Comparison of ENCODE assay signal across 1 cellular context in the genomic region with DNA sequence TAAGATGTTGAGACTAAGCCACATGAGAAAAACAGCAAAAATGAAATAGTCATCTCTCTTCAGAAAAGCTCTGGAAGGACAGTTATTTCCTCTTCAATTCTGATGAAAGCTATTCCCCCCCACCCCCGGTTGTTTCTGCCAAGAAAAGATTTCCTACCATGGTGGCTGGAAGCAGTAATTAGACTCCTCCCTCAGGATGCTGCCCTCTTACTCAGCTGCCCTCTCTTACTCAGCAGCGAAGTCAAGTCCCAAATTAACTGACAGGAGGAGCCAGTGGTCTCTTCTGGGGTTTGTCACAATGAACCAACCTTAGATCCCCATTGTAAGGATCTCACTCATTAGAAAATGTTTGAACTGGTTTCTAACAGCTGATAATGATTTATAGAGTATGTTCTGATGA.
TF ChIP-seq lines count a peak whose summit lies in the region.

No MANE protein-coding gene starts in this region.

TF ChIP-seq in IMR-90, 13 proteins besides CTCF, POLR2A, EP300 and RAD21:
- no peak for TF ChIP-seq MAZ (IDR thresholded peaks at IDR 0.05; ENCODE audit: borderline replicate concordance, low read depth, low read length)
- no peak for TF ChIP-seq RCOR1 (IDR thresholded peaks at IDR 0.05; ENCODE audit: insufficient replicate concordance, low read length)
- TF ChIP-seq CHD1 (IDR thresholded peaks at IDR 0.05; ENCODE audit: low read depth, low read length): no peak
- no peak for TF ChIP-seq MXI1 (IDR thresholded peaks at IDR 0.05; ENCODE audit: borderline replicate concordance, low read depth, low read length)
- no peak for TF ChIP-seq BHLHE40 (IDR thresholded peaks at IDR 0.05; ENCODE audit: low read depth, low read length)
- TF ChIP-seq NFE2L2 (IDR thresholded peaks at IDR 0.05; ENCODE audit: low read depth, low read length): no peak
- no peak for TF ChIP-seq SMC3 (IDR thresholded peaks at IDR 0.05; ENCODE audit: low read depth, low read length)
- TF ChIP-seq FOS (IDR thresholded peaks at IDR 0.05; ENCODE audit: low read depth, low read length): no peak
- no peak for TF ChIP-seq MAFK (IDR thresholded peaks at IDR 0.05; ENCODE audit: low read depth, low read length)
- no peak for TF ChIP-seq RFX5 (IDR thresholded peaks at IDR 0.05; ENCODE audit: low read depth, low read length)
- TF ChIP-seq ELK1 (IDR thresholded peaks at IDR 0.05; ENCODE audit: borderline replicate concordance, low read depth, low read length): no peak
- TF ChIP-seq, protein P1, sequence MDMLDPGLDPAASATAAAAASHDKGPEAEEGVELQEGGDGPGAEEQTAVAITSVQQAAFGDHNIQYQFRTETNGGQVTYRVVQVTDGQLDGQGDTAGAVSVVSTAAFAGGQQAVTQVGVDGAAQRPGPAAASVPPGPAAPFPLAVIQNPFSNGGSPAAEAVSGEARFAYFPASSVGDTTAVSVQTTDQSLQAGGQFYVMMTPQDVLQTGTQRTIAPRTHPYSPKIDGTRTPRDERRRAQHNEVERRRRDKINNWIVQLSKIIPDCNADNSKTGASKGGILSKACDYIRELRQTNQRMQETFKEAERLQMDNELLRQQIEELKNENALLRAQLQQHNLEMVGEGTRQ (IDR thresholded peaks at IDR 0.05; ENCODE audit: low read depth, low read length): no peak
- TF ChIP-seq CEBPB (IDR thresholded peaks at IDR 0.05; ENCODE audit: low read depth, low read length): no peak
